ENCODE assay signal across 21 cellular contexts in the genomic region with DNA sequence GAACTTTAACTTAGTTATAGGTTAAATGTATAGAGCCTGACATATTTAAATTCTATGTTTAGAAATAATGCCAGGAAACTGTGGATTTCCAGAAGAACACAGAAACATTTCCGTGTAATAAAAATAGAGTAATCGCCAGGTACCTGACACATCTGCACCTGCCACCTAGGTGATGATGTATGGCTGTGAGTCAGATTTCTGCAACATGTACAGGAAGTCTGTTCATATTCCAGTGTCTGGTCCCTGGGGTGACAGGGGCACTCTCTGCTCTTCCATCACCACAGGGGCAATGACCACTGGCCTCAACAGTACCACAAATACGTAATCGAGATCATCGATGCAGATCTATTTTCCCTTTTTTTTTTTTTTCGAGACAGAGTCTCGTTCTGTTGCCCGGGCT.
"Had no signal": no experiment of that assay in that cellular context is flagged by ENCODE, and none has a peak within 500 bp of the region (broad histone marks: within the 10 kb centered on the region; RNA-seq: fewer than 3 reads in every experiment).

No MANE protein-coding gene starts in this region.

- H3K9me3 Mint-ChIP-seq: activated CD4-positive, alpha-beta memory T cell treated with anti-CD3 and anti-CD28 coated beads, Interleukin-2, amount 10 ng/mL, durations not matched to agents 7 days and 5 days; activated naive CD4-positive, alpha-beta T cell treated with anti-CD3 and anti-CD28 coated beads, Interleukin-2, amount 50 U/mL, for 24 hours; activated T-cell treated with anti-CD3 and anti-CD28 coated beads, Interleukin-2, amount 50 U/mL, for 24 hours; immature natural killer cell; neural crest cell; stimulated activated naive CD8-positive, alpha-beta T cell treated with anti-CD3 and anti-CD28 coated beads, Interleukin-15, Interleukin-2, amounts not matched to agents 100 ng/mL and 50 ng/mL, for 24 hours; T-helper 1 cell treated with Interleukin-12 subunit alpha and Interleukin-12 subunit beta and Interleukin-4 antibody, amounts not matched to agents 30 μg/mL and 1 μg/mL, for 36 hours; type B pancreatic cell had no signal

- H3K36me3 Mint-ChIP-seq: type B pancreatic cell had no signal

- H3K9me3 ChIP-seq: adrenal gland, colonic mucosa, esophagus muscularis mucosa, lower lobe of right lung, psoas muscle, right lobe of liver, suprapubic skin had no signal

- H3K27ac Mint-ChIP-seq: activated CD4-positive, alpha-beta memory T cell treated with anti-CD3 and anti-CD28 coated beads, Interleukin-2, amount 10 ng/mL, durations not matched to agents 7 days and 5 days; activated naive CD4-positive, alpha-beta T cell treated with anti-CD3 and anti-CD28 coated beads, Interleukin-2, amount 50 U/mL, for 24 hours; activated T-cell treated with anti-CD3 and anti-CD28 coated beads, Interleukin-2, amount 50 U/mL, for 24 hours; immature natural killer cell; stimulated activated naive CD8-positive, alpha-beta T cell treated with anti-CD3 and anti-CD28 coated beads, Interleukin-15, Interleukin-2, amounts not matched to agents 100 ng/mL and 50 ng/mL, for 24 hours; T-helper 1 cell treated with Interleukin-12 subunit alpha and Interleukin-12 subunit beta and Interleukin-4 antibody, amounts not matched to agents 30 μg/mL and 1 μg/mL, for 36 hours; type B pancreatic cell had no signal

- H3K4me3 Mint-ChIP-seq: activated CD4-positive, alpha-beta memory T cell treated with anti-CD3 and anti-CD28 coated beads, Interleukin-2, amount 10 ng/mL, durations not matched to agents 7 days and 5 days; activated naive CD4-positive, alpha-beta T cell treated with anti-CD3 and anti-CD28 coated beads, Interleukin-2, amount 50 U/mL, for 24 hours; activated T-cell treated with anti-CD3 and anti-CD28 coated beads, Interleukin-2, amount 50 U/mL, for 24 hours; immature natural killer cell; neural crest cell; stimulated activated naive CD8-positive, alpha-beta T cell treated with anti-CD3 and anti-CD28 coated beads, Interleukin-15, Interleukin-2, amounts not matched to agents 100 ng/mL and 50 ng/mL, for 24 hours; T-helper 1 cell treated with Interleukin-12 subunit alpha and Interleukin-12 subunit beta and Interleukin-4 antibody, amounts not matched to agents 30 μg/mL and 1 μg/mL, for 36 hours; type B pancreatic cell had no signal

- H3K27me3 ChIP-seq: adrenal gland, cardiac muscle cell, colonic mucosa, esophagus muscularis mucosa, right lobe of liver, suprapubic skin had no signal

- FAIRE-seq: endometrium had no signal

- H3K36me3 ChIP-seq: adrenal gland, colonic mucosa, lower lobe of right lung, suprapubic skin had no signal

- ATAC-seq: lower lobe of right lung, right lobe of liver had no signal

- H3K27me3 Mint-ChIP-seq: activated CD4-positive, alpha-beta memory T cell treated with anti-CD3 and anti-CD28 coated beads, Interleukin-2, amount 10 ng/mL, durations not matched to agents 7 days and 5 days; activated naive CD4-positive, alpha-beta T cell treated with anti-CD3 and anti-CD28 coated beads, Interleukin-2, amount 50 U/mL, for 24 hours; activated T-cell treated with anti-CD3 and anti-CD28 coated beads, Interleukin-2, amount 50 U/mL, for 24 hours; stimulated activated naive CD8-positive, alpha-beta T cell treated with anti-CD3 and anti-CD28 coated beads, Interleukin-15, Interleukin-2, amounts not matched to agents 100 ng/mL and 50 ng/mL, for 24 hours; type B pancreatic cell had no signal

- H3K4me1 ChIP-seq: colonic mucosa, esophagus muscularis mucosa, psoas muscle had no signal

- DNase-seq: activated CD4-positive, alpha-beta memory T cell treated with anti-CD3 and anti-CD28 coated beads, Interleukin-2, amount 10 ng/mL, durations not matched to agents 7 days and 5 days; activated CD4-positive, alpha-beta T cell treated with anti-CD3 and anti-CD28 coated beads for 4 hours; activated effector memory CD4-positive, alpha-beta T cell treated with Interleukin-2 at 50 U/mL for 16 hours; activated T-cell treated with anti-CD3 and anti-CD28 coated beads, Interleukin-2, amount 50 U/mL, for 24 hours; colonic mucosa; glutamatergic neuron; immature natural killer cell; lower lobe of right lung; midbrain; psoas muscle; right lobe of liver had no signal

- H3K4me3 ChIP-seq: adrenal gland, cardiac muscle cell, colonic mucosa, esophagus muscularis mucosa, lower lobe of right lung, psoas muscle, right lobe of liver, suprapubic skin had no signal

- H3K27ac ChIP-seq: adrenal gland, cardiac muscle cell, colonic mucosa, esophagus muscularis mucosa, lower lobe of right lung, right lobe of liver, suprapubic skin had no signal

- H3K4me1 Mint-ChIP-seq: activated CD4-positive, alpha-beta memory T cell treated with anti-CD3 and anti-CD28 coated beads, Interleukin-2, amount 10 ng/mL, durations not matched to agents 7 days and 5 days; activated naive CD4-positive, alpha-beta T cell treated with anti-CD3 and anti-CD28 coated beads, Interleukin-2, amount 50 U/mL, for 24 hours; immature natural killer cell had no signal
